In genomic region chr14:103847954-103848719, GRCh38 we compare ENCODE assay signal across 8 cellular contexts. TPM values are rescaled to one million over a fixed set of nuclear protein-coding genes. Genes with fewer than 3 reads are reported as not detected.
DNase-seq lines count a peak whose midpoint lies in the region; ATAC-seq and TF ChIP-seq lines count a peak whose summit lies in the region.

No MANE protein-coding gene starts in this region.

- H3K9me3 Mint-ChIP-seq in T-cell (no peaks in the 10 kb centered on the region), nephron progenitor cell (no peaks in the 10 kb centered on the region)

- H3K4me3 Mint-ChIP-seq in T-cell (peak overlapping the region; percentile 73 to 81 (median 76)), nephron progenitor cell (peak overlapping the region; percentile 72)

- CTCF ChIA-PET in T-cell (lab: Charles Lee): no interaction called here

- no peaks in the 10 kb centered on the region for H4K20me1 ChIP-seq in fibroblast of lung (ENCODE audit: control insufficient read depth, extremely low read depth, insufficient read depth, low read length)

- TF ChIP-seq CTCF in fibroblast of lung (conservative IDR thresholded peaks at IDR 0.05 in 1 of 2, IDR thresholded peaks at IDR 0.05 in 1 of 2; ENCODE audit: low read depth in 1 of 2, low read length in 2 of 2) (no peak), nephron progenitor cell (IDR thresholded peaks at IDR 0.05) (no peak)

- H3K27ac Mint-ChIP-seq in T-cell (no peak overlapping the region), nephron progenitor cell (no peak overlapping the region)

- H3K4me1 Mint-ChIP-seq in T-cell: peaks cover 18 to 20% (median 20%) of the 10 kb centered on the region in 3 donors
- H3K4me1 Mint-ChIP-seq in nephron progenitor cell: peaks cover 25% of the 10 kb centered on the region

- peaks cover 4% of the 10 kb centered on the region for H3K36me3 Mint-ChIP-seq in T-cell
- peaks cover 4% of the 10 kb centered on the region for H3K36me3 Mint-ChIP-seq in nephron progenitor cell (ENCODE audit: low read depth)

- POLR2A ChIA-PET in T-cell (lab: Charles Lee): no interaction called here

- no peak overlapping the region for H2AFZ ChIP-seq in fibroblast of lung (ENCODE audit: low read length)

- H3K27ac ChIP-seq in fibroblast of lung (ENCODE audit: insufficient read depth, low read length): no peak overlapping the region

- H3K27me3 Mint-ChIP-seq in T-cell (no peaks in the 10 kb centered on the region), nephron progenitor cell (ENCODE audit: low read depth, poor library complexity) (peaks cover 51% of the 10 kb centered on the region)

- no peaks in the 10 kb centered on the region for H3K79me2 ChIP-seq in fibroblast of lung (ENCODE audit: control insufficient read depth, insufficient read depth, low read length)

- ATAC-seq in HG02852 (IDR thresholded peaks at IDR 0.05; ENCODE audit: unreplicated experiment) (peak; percentile 25), T-cell (replicated peaks in 1 of 4) (peak; percentile 21 to 39 (median 34)), HG03135 (IDR thresholded peaks at IDR 0.05; ENCODE audit: unreplicated experiment) (no peak)

- H3K4me2 ChIP-seq in fibroblast of lung (ENCODE audit: extremely low read depth, insufficient read depth, low read length): peak overlapping the region; percentile 75

- DNase-seq in activated CD8-positive, alpha-beta memory T cell treated with anti-CD3 and anti-CD28 coated beads, Interleukin-2, amount 50 U/mL, for 4 hours: peak; percentile 31
- no peak for DNase-seq in activated CD8-positive, alpha-beta memory T cell treated with anti-CD3 and anti-CD28 coated beads, Interleukin-2, amount 50 U/mL, for 48 hours
- DNase-seq in T-cell (peak in 6 of 34 experiments; percentile 10 to 23 (median 12)), fibroblast of lung (ENCODE audit: low read depth in 2 of 2) (no peak), nephron progenitor cell (peak; percentile 59), RPMI8226 (no peak)

- no peaks in the 10 kb centered on the region for H3K36me3 ChIP-seq in fibroblast of lung (ENCODE audit: control insufficient read depth, insufficient read depth, low read length)

- H3K4me3 ChIP-seq in fibroblast of lung (replicated peaks in 1 of 4; ENCODE audit: control extremely low read depth in 1 of 4, insufficient read depth in 1 of 4, low read depth in 3 of 4, low read length in 4 of 4): peak overlapping the region in 3 of 4 experiments; percentile 17 to 69 (median 58)

- H3K4me1 ChIP-seq in fibroblast of lung (ENCODE audit: control insufficient read depth, extremely low read depth, insufficient read depth, low read length): no peaks in the 10 kb centered on the region

- no peaks in the 10 kb centered on the region for H3K9me3 ChIP-seq in fibroblast of lung (ENCODE audit: control insufficient read depth, insufficient read depth, low read depth, low read length)

- H3K9ac ChIP-seq in fibroblast of lung (ENCODE audit: insufficient read depth, low read length): peak overlapping the region; percentile 30

- peaks cover 6% of the 10 kb centered on the region for H3K27me3 ChIP-seq in fibroblast of lung (ENCODE audit: control insufficient read depth, insufficient read depth, low read length)

RNA-seq across cellular contexts. Expression of gene PPP1R13B, which starts 0.8 kb away (rescaled TPM):
- total RNA-seq in T-cell (10 to 100 TPM; 23.8 to 32.4 (median 29.9) TPM), fibroblast of lung (1.3 and 2.0 TPM in 2 replicates)
- polyA plus RNA-seq in fibroblast of lung: 2.7 and 3.3 TPM in 2 replicates
- polyA plus RNA-seq in fibroblast of lung (2012): 1.8 and 5.1 TPM in 2 replicates
- 5.5 and 20.9 TPM in 2 replicates for polyA minus RNA-seq in fibroblast of lung (ENCODE audit: low replicate concordance)

Comparison
In these comparisons a context has a peak if more than half of its experiments do, and no peak if none do; other contexts are left out.
1. DNase-seq: peak in activated CD8-positive, alpha-beta memory T cell treated with anti-CD3 and anti-CD28 coated beads, Interleukin-2, amount 50 U/mL, for 4 hours (single experiment) and nephron progenitor cell (single experiment); none in activated CD8-positive, alpha-beta memory T cell treated with anti-CD3 and anti-CD28 coated beads, Interleukin-2, amount 50 U/mL, for 48 hours (single experiment), fibroblast of lung (0 of 2) and RPMI8226 (single experiment).